1 cellular context compared by ENCODE assay signal in genomic region chr3:139130390-139131140, GRCh38.
TF ChIP-seq lines count a peak whose summit lies in the region.

No MANE protein-coding gene starts in this region.

TF ChIP-seq in K562, 482 proteins besides CTCF, POLR2A, EP300 and RAD21 (continued from another document):
- no peak for TF ChIP-seq CREB3L1 (IDR thresholded peaks at IDR 0.05; ENCODE audit: borderline replicate concordance, low read depth)
- no peak for TF ChIP-seq ETV5 (CRISPR knock-in tag; IDR thresholded peaks at IDR 0.05; ENCODE audit: low read depth)
- peak in 1 of 2 experiments; percentile 12; a peak in 1 of 4 replicates for TF ChIP-seq TRIM24 (IDR thresholded peaks at IDR 0.05)
- TF ChIP-seq SMC3 (conservative IDR thresholded peaks at IDR 0.05; ENCODE audit: insufficient read depth, low read depth, low read length) = no peak
- peak; percentile 29; the same call in 1 of the 2 replicates for TF ChIP-seq CEBPG (CRISPR knock-in tag; IDR thresholded peaks at IDR 0.05)
- TF ChIP-seq CEBPG (tag; conservative IDR thresholded peaks at IDR 0.05 in 1 of 2, IDR thresholded peaks at IDR 0.05 in 1 of 2) = peak in 1 of 2 experiments; percentile 82; a peak in 2 of 4 replicates
- TF ChIP-seq, protein P1, sequence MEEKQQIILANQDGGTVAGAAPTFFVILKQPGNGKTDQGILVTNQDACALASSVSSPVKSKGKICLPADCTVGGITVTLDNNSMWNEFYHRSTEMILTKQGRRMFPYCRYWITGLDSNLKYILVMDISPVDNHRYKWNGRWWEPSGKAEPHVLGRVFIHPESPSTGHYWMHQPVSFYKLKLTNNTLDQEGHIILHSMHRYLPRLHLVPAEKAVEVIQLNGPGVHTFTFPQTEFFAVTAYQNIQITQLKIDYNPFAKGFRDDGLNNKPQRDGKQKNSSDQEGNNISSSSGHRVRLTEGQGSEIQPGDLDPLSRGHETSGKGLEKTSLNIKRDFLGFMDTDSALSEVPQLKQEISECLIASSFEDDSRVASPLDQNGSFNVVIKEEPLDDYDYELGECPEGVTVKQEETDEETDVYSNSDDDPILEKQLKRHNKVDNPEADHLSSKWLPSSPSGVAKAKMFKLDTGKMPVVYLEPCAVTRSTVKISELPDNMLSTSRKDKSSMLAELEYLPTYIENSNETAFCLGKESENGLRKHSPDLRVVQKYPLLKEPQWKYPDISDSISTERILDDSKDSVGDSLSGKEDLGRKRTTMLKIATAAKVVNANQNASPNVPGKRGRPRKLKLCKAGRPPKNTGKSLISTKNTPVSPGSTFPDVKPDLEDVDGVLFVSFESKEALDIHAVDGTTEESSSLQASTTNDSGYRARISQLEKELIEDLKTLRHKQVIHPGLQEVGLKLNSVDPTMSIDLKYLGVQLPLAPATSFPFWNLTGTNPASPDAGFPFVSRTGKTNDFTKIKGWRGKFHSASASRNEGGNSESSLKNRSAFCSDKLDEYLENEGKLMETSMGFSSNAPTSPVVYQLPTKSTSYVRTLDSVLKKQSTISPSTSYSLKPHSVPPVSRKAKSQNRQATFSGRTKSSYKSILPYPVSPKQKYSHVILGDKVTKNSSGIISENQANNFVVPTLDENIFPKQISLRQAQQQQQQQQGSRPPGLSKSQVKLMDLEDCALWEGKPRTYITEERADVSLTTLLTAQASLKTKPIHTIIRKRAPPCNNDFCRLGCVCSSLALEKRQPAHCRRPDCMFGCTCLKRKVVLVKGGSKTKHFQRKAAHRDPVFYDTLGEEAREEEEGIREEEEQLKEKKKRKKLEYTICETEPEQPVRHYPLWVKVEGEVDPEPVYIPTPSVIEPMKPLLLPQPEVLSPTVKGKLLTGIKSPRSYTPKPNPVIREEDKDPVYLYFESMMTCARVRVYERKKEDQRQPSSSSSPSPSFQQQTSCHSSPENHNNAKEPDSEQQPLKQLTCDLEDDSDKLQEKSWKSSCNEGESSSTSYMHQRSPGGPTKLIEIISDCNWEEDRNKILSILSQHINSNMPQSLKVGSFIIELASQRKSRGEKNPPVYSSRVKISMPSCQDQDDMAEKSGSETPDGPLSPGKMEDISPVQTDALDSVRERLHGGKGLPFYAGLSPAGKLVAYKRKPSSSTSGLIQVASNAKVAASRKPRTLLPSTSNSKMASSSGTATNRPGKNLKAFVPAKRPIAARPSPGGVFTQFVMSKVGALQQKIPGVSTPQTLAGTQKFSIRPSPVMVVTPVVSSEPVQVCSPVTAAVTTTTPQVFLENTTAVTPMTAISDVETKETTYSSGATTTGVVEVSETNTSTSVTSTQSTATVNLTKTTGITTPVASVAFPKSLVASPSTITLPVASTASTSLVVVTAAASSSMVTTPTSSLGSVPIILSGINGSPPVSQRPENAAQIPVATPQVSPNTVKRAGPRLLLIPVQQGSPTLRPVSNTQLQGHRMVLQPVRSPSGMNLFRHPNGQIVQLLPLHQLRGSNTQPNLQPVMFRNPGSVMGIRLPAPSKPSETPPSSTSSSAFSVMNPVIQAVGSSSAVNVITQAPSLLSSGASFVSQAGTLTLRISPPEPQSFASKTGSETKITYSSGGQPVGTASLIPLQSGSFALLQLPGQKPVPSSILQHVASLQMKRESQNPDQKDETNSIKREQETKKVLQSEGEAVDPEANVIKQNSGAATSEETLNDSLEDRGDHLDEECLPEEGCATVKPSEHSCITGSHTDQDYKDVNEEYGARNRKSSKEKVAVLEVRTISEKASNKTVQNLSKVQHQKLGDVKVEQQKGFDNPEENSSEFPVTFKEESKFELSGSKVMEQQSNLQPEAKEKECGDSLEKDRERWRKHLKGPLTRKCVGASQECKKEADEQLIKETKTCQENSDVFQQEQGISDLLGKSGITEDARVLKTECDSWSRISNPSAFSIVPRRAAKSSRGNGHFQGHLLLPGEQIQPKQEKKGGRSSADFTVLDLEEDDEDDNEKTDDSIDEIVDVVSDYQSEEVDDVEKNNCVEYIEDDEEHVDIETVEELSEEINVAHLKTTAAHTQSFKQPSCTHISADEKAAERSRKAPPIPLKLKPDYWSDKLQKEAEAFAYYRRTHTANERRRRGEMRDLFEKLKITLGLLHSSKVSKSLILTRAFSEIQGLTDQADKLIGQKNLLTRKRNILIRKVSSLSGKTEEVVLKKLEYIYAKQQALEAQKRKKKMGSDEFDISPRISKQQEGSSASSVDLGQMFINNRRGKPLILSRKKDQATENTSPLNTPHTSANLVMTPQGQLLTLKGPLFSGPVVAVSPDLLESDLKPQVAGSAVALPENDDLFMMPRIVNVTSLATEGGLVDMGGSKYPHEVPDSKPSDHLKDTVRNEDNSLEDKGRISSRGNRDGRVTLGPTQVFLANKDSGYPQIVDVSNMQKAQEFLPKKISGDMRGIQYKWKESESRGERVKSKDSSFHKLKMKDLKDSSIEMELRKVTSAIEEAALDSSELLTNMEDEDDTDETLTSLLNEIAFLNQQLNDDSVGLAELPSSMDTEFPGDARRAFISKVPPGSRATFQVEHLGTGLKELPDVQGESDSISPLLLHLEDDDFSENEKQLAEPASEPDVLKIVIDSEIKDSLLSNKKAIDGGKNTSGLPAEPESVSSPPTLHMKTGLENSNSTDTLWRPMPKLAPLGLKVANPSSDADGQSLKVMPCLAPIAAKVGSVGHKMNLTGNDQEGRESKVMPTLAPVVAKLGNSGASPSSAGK (IDR thresholded peaks at IDR 0.05) = peak; percentile 21; the same call in 1 of the 2 replicates
- TF ChIP-seq ZNF766 (CRISPR knock-in tag; conservative IDR thresholded peaks at IDR 0.05) = no peak
- TF ChIP-seq, protein P2, sequence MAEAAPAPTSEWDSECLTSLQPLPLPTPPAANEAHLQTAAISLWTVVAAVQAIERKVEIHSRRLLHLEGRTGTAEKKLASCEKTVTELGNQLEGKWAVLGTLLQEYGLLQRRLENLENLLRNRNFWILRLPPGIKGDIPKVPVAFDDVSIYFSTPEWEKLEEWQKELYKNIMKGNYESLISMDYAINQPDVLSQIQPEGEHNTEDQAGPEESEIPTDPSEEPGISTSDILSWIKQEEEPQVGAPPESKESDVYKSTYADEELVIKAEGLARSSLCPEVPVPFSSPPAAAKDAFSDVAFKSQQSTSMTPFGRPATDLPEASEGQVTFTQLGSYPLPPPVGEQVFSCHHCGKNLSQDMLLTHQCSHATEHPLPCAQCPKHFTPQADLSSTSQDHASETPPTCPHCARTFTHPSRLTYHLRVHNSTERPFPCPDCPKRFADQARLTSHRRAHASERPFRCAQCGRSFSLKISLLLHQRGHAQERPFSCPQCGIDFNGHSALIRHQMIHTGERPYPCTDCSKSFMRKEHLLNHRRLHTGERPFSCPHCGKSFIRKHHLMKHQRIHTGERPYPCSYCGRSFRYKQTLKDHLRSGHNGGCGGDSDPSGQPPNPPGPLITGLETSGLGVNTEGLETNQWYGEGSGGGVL (CRISPR knock-in tag; IDR thresholded peaks at IDR 0.05) = no peak
